Comparison of ENCODE assay signal across 8 cellular contexts in genomic region chr15:59501531-59502113, GRCh38.
A peak's percentile ranks its signal among the peaks of the same experiment; 100 is the strongest.
DNase-seq lines count a peak whose midpoint lies in the region; ATAC-seq, FAIRE-seq and TF ChIP-seq lines count a peak whose summit lies in the region.

No MANE protein-coding gene starts in this region.

- H3K27ac ChIP-seq in mesenchymal stem cell (ENCODE audit: low read length, poor library complexity, severe bottlenecking), result no peak overlapping the region

- H3K23ac ChIP-seq in mesenchymal stem cell (ENCODE audit: low read length in 2 of 2), result no peak overlapping the region

- no peak overlapping the region for H2AFZ ChIP-seq in mesenchymal stem cell (ENCODE audit: low read depth, low read length)

- no peak overlapping the region for H2BK5ac ChIP-seq in mesenchymal stem cell (ENCODE audit: low read depth, low read length, poor library complexity, severe bottlenecking)

- H4K91ac ChIP-seq in mesenchymal stem cell (ENCODE audit: low read length), result no peak overlapping the region

- WGBS in mesenchymal stem cell, result 32% methylated on average over 4 of the region's 5 CpGs

- in situ Hi-C loops in GM13976 (cut with MboI; ENCODE audit: low sequenced_read_pairs, unreplicated experiment), result no loop called here

- no peak overlapping the region for H3K18ac ChIP-seq in mesenchymal stem cell (ENCODE audit: low read depth in 1 of 2, low read length in 2 of 2)

- no peaks in the 10 kb centered on the region for H3K36me3 ChIP-seq in bronchial epithelial cell (ENCODE audit: control insufficient read depth, insufficient read depth, low read length)
- H3K36me3 ChIP-seq in mesenchymal stem cell (ENCODE audit: control insufficient read depth in 1 of 2, insufficient read depth in 2 of 2, low read depth in 1 of 2, low read length in 2 of 2), result no peaks in the 10 kb centered on the region

- no peak overlapping the region for H2BK12ac ChIP-seq in mesenchymal stem cell (ENCODE audit: low read length in 2 of 2)

- H2AK5ac ChIP-seq in mesenchymal stem cell (ENCODE audit: low read length, severe bottlenecking), result no peak overlapping the region

- no peak overlapping the region for H3K4ac ChIP-seq in mesenchymal stem cell (ENCODE audit: low read depth in 1 of 2, low read length in 2 of 2)

- no peaks in the 10 kb centered on the region for H3K79me1 ChIP-seq in mesenchymal stem cell (replicated peaks; ENCODE audit: low read length, poor library complexity, severe bottlenecking)

- no peak overlapping the region for H2BK120ac ChIP-seq in mesenchymal stem cell (ENCODE audit: low read depth, low read length)

- H3K4me3 ChIP-seq in bronchial epithelial cell (ENCODE audit: low read depth, low read length) (no peak overlapping the region), mesenchymal stem cell (ENCODE audit: insufficient read depth in 1 of 2, low read depth in 1 of 2, low read length in 2 of 2) (no peak overlapping the region)

- peak; percentile 75 for TF ChIP-seq CTCF in GM13976 (IDR thresholded peaks at IDR 0.05; ENCODE audit: borderline replicate concordance, control extremely low read depth, extremely low read depth, insufficient read depth, missing control alignments)
- TF ChIP-seq CTCF in bronchial epithelial cell (IDR thresholded peaks at IDR 0.05; ENCODE audit: insufficient read depth, low read length, severe bottlenecking), result peak; percentile 65

- peak; percentile 21 for DNase-seq in Ammon's horn (ENCODE audit: low spot score)
- peak; percentile 70 for DNase-seq in GM13976 (ENCODE audit: low spot score)
- DNase-seq in NCI-H748 treated with DMSO at 0.1 percent for 48 hours (lab: John Stamatoyannopoulos, UW), result peak; percentile 33
- DNase-seq in bronchial epithelial cell (ENCODE audit: low read depth), result peak; percentile 80
- peak; percentile 65 for DNase-seq in mesenchymal stem cell

- no peak overlapping the region for H3K14ac ChIP-seq in mesenchymal stem cell (ENCODE audit: low read length in 2 of 2)

- ATAC-seq in GM21825 (IDR thresholded peaks at IDR 0.05; ENCODE audit: unreplicated experiment) (no peak), HG03565 (IDR thresholded peaks at IDR 0.05; ENCODE audit: unreplicated experiment) (no peak), GM18873 (IDR thresholded peaks at IDR 0.05; ENCODE audit: low FRiP score, unreplicated experiment) (no peak)

- no peaks in the 10 kb centered on the region for H3K4me1 ChIP-seq in mesenchymal stem cell (ENCODE audit: control insufficient read depth, insufficient read depth, low read depth, low read length)

- H3K27me3 ChIP-seq in bronchial epithelial cell (ENCODE audit: control insufficient read depth, insufficient read depth, low read length), result no peaks in the 10 kb centered on the region
- H3K27me3 ChIP-seq in mesenchymal stem cell (ENCODE audit: control insufficient read depth in 1 of 2, insufficient read depth in 1 of 2, low read length in 2 of 2), result no peaks in the 10 kb centered on the region

- no peak overlapping the region for H2BK15ac ChIP-seq in mesenchymal stem cell (ENCODE audit: low read depth, poor library complexity, severe bottlenecking)

- FAIRE-seq in bronchial epithelial cell (lab: Jason Lieb, UNC), result no peak

- no peak overlapping the region for H3K4me2 ChIP-seq in mesenchymal stem cell (ENCODE audit: low read length, poor library complexity, severe bottlenecking)

- H3K9me3 ChIP-seq in mesenchymal stem cell (ENCODE audit: control insufficient read depth, low read length), result no peaks in the 10 kb centered on the region

- no peak overlapping the region for H4K8ac ChIP-seq in mesenchymal stem cell (ENCODE audit: low read length)

- H3K9ac ChIP-seq in mesenchymal stem cell (ENCODE audit: low read length), result no peak overlapping the region

Comparison
In these comparisons a context has a peak if more than half of its experiments do, and no peak if none do; other contexts are left out.
1. DNase-seq: peak in every context shown above with its lines; median percentile 80 in bronchial epithelial cell; 70 in GM13976; 65 in mesenchymal stem cell; 33 in NCI-H748 treated with DMSO at 0.1 percent for 48 hours; 21 in Ammon's horn.